20 cellular contexts compared by ENCODE assay signal in the genomic region with DNA sequence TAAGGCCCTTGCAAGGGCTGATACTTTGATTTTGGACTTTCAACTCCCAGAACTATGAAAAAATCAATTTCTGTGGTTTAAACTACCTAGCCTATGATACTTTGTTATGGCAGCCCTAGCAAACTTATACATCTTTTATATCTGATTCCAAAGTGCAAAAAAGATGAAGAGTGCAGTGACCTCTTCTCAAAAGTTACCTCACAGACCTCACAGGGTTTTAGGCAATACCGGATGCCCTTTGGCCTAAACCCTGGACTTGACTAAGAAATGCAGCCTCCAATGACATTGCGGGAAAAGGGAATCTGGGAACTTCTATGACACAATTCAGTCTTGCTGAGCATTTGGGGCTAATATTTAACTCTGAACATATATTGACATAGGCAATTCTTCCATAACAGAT.
A peak's percentile ranks its signal among the peaks of the same experiment; 100 is the strongest.
DNase-seq lines count a peak whose midpoint lies in the region; ATAC-seq, FAIRE-seq and TF ChIP-seq lines count a peak whose summit lies in the region.
"Had no signal": no experiment of that assay in that cellular context is flagged by ENCODE, and none has a peak within 500 bp of the region (broad histone marks: within the 10 kb centered on the region; RNA-seq: fewer than 3 reads in every experiment).

No MANE protein-coding gene starts in this region.

- ATAC-seq in K562 (no peak; the same call in 2 of the 3 replicates), HG02973 (IDR thresholded peaks at IDR 0.05; ENCODE audit: unreplicated experiment) (no peak)
- ATAC-seq in stimulated activated naive CD8-positive, alpha-beta T cell treated with anti-CD3 and anti-CD28 coated beads, Interleukin-15, Interleukin-2, amounts not matched to agents 100 U/mL and 50 U/mL, for 24 hours, result no peak
- ATAC-seq: GM12878, GM23338 had no signal

- H3K9me3 ChIP-seq in K562 (replicated peaks; ENCODE audit: control insufficient read depth, insufficient read depth, low read depth, low read length), result no peaks in the 10 kb centered on the region
- H3K9me3 ChIP-seq in liver (ENCODE audit: control insufficient read depth in 4 of 4, low read length in 3 of 4), result peaks cover 0 to 8% (median 0%) of the 10 kb centered on the region in 4 donors

- peak; percentile 59 for FAIRE-seq in K562 (lab: Jason Lieb, UNC)
- FAIRE-seq: A204.1, GM12878, GM19239, H54 had no signal

- TF ChIP-seq POLR2A in K562 (conservative IDR thresholded peaks at IDR 0.05), result no peak

- H2AFZ ChIP-seq in K562 (ENCODE audit: low read depth, low read length), result no peak overlapping the region
- H2AFZ ChIP-seq: GM23338 had no signal

- no peaks in the 10 kb centered on the region for H3K9me1 ChIP-seq in K562 (ENCODE audit: control insufficient read depth, insufficient read depth, low read length)

- H3K4me2 ChIP-seq in K562 (ENCODE audit: insufficient read depth, low read length), result no peak overlapping the region
- H3K4me2 ChIP-seq: GM23338, KMS-11 had no signal

- no peak for TF ChIP-seq EP300 in K562 (IDR thresholded peaks at IDR 0.05; ENCODE audit: low read length)

- H4K20me1 ChIP-seq in K562 (replicated peaks; ENCODE audit: control insufficient read depth, insufficient read depth, low read length), result no peaks in the 10 kb centered on the region

- no peaks in the 10 kb centered on the region for H3K79me2 ChIP-seq in K562 (ENCODE audit: control insufficient read depth, insufficient read depth, low read length)

- intact Hi-C loops in K562 (cut with micrococcal nuclease), result no loop called here

- in situ Hi-C loops in K562 (cut with MboI), result no loop called here

- CTCF ChIA-PET in K562 (lab: Yijun Ruan, JAX; ENCODE audit: low intra/inter-chr PET ratio), result interaction anchor here (1.3 kb wide), 1 partner anchor 8 kb away, joined by 3 read pairs; no protein-coding TSS in a partner anchor

- H3K27me3 ChIP-seq in K562 (ENCODE audit: control insufficient read depth in 2 of 2, insufficient read depth in 2 of 2, low read length in 2 of 2) (no peaks in the 10 kb centered on the region), liver (ENCODE audit: control insufficient read depth in 4 of 4, insufficient read depth in 4 of 4, low read length in 3 of 4) (no peaks in the 10 kb centered on the region)

- H3K27ac ChIP-seq in K562 (ENCODE audit: extremely low read depth, low read depth, low read length) (peak overlapping the region; percentile 19; the same call in 1 of the 3 replicates), liver (ENCODE audit: low read depth in 1 of 2, low read length in 2 of 2) (peak overlapping the region in 1 of 2 donors; percentile 16)
- H3K27ac ChIP-seq: C4-2B, HL-60, KMS-11 had no signal

- H3K9ac ChIP-seq in K562 (ENCODE audit: insufficient read depth in 1 of 2, low read depth in 2 of 2, low read length in 2 of 2) (no peak overlapping the region), liver (ENCODE audit: low read depth in 1 of 2, low read length in 2 of 2) (no peak overlapping the region)
- H3K9ac ChIP-seq: KMS-11 had no signal

- no TSS peak for BruUV-seq in K562 (replicated peaks; lab: Mats Ljungman, UMichigan)

- POLR2A ChIA-PET in K562 (lab: Yijun Ruan, JAX), result no interaction called here

- TF ChIP-seq CTCF in K562 (IDR thresholded peaks at IDR 0.05 in 2 of 3, conservative IDR thresholded peaks at IDR 0.05 in 1 of 3; ENCODE audit: insufficient read depth in 2 of 3, low read depth in 1 of 3, low read length in 3 of 3) (no peak), liver (IDR thresholded peaks at IDR 0.05; ENCODE audit: low read depth, low read length, missing input control) (no peak)

- H3K4me3 ChIP-seq in K562 (no peak overlapping the region), liver (ENCODE audit: low read depth in 1 of 3, low read length in 3 of 3) (no peak overlapping the region)
- H3K4me3 ChIP-seq: GM12878, GM23338 had no signal

- TF ChIP-seq RAD21 in K562 (CRISPR knock-in tag; conservative IDR thresholded peaks at IDR 0.05 in 1 of 2, IDR thresholded peaks at IDR 0.05 in 1 of 2) (no peak), liver (IDR thresholded peaks at IDR 0.05) (peak; percentile 64 to 65)

- DNase-seq in HuH-7 (ENCODE audit: low spot score) (peak; percentile 60), K562 (ENCODE audit: extremely low read depth in 1 of 4, low spot score in 3 of 4) (no peak), NCI-H2196 treated with DMSO at 0.1 percent for 48 hours (lab: John Stamatoyannopoulos, UW; ENCODE audit: unreplicated experiment) (no peak)
- no peak for DNase-seq in stimulated activated naive CD8-positive, alpha-beta T cell treated with anti-CD3 and anti-CD28 coated beads, Interleukin-15, Interleukin-2, amounts not matched to agents 100 U/mL and 50 U/mL, for 24 hours
- DNase-seq: AML-193; CD4-positive, alpha-beta T cell; DMS153; DND-41; EL; HCEC 1CT had no signal

- WGBS in K562 (ENCODE audit: insufficient coverage, low coverage, missing lambda C conversion rate), result 59% methylated on average over 2 of the region's 2 CpGs
- 37% methylated on average over 2 of the region's 2 CpGs for WGBS in liver

- H3K36me3 ChIP-seq in K562 (ENCODE audit: control insufficient read depth, insufficient read depth, low read length), result no peaks in the 10 kb centered on the region
- H3K36me3 ChIP-seq in liver (ENCODE audit: control insufficient read depth in 4 of 4, insufficient read depth in 3 of 4, low read depth in 1 of 4, low read length in 3 of 4), result peaks cover 0 to 21% (median 19%) of the 10 kb centered on the region in 4 donors

- H3K4me1 ChIP-seq in K562 (replicated peaks in 1 of 2; ENCODE audit: control insufficient read depth in 2 of 2, insufficient read depth in 2 of 2, low read length in 2 of 2) (peaks cover 4 to 13% of the 10 kb centered on the region in 2 experiments; a peak in 3 of 5 replicates), liver (ENCODE audit: control insufficient read depth in 4 of 4, insufficient read depth in 4 of 4, low read length in 3 of 4) (peaks cover 5 to 26% (median 16%) of the 10 kb centered on the region in 4 donors)

TF ChIP-seq in K562, 482 proteins besides CTCF, POLR2A, EP300 and RAD21:
- TF ChIP-seq NR2C2 (CRISPR knock-in tag; IDR thresholded peaks at IDR 0.05), result no peak
- peak; percentile 28; the same call in 1 of the 2 replicates for TF ChIP-seq NR2C2 (tag; IDR thresholded peaks at IDR 0.05)
- TF ChIP-seq ETV1 (tag; conservative IDR thresholded peaks at IDR 0.05; ENCODE audit: low read depth), result peak; percentile 70
- TF ChIP-seq NR2C1 (IDR thresholded peaks at IDR 0.05), result no peak
- peak; percentile 54 for TF ChIP-seq NR2C1 (tag; IDR thresholded peaks at IDR 0.05)
- TF ChIP-seq SMAD3 (CRISPR knock-in tag; conservative IDR thresholded peaks at IDR 0.05), result no peak
- TF ChIP-seq TARDBP (IDR thresholded peaks at IDR 0.05), result no peak

TF ChIP-seq in liver, 16 proteins besides CTCF, POLR2A, EP300 and RAD21 (continues in another document):
- TF ChIP-seq, protein P1, sequence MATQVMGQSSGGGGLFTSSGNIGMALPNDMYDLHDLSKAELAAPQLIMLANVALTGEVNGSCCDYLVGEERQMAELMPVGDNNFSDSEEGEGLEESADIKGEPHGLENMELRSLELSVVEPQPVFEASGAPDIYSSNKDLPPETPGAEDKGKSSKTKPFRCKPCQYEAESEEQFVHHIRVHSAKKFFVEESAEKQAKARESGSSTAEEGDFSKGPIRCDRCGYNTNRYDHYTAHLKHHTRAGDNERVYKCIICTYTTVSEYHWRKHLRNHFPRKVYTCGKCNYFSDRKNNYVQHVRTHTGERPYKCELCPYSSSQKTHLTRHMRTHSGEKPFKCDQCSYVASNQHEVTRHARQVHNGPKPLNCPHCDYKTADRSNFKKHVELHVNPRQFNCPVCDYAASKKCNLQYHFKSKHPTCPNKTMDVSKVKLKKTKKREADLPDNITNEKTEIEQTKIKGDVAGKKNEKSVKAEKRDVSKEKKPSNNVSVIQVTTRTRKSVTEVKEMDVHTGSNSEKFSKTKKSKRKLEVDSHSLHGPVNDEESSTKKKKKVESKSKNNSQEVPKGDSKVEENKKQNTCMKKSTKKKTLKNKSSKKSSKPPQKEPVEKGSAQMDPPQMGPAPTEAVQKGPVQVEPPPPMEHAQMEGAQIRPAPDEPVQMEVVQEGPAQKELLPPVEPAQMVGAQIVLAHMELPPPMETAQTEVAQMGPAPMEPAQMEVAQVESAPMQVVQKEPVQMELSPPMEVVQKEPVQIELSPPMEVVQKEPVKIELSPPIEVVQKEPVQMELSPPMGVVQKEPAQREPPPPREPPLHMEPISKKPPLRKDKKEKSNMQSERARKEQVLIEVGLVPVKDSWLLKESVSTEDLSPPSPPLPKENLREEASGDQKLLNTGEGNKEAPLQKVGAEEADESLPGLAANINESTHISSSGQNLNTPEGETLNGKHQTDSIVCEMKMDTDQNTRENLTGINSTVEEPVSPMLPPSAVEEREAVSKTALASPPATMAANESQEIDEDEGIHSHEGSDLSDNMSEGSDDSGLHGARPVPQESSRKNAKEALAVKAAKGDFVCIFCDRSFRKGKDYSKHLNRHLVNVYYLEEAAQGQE (IDR thresholded peaks at IDR 0.05), result peak; percentile 87
- TF ChIP-seq GABPA (IDR thresholded peaks at IDR 0.05 in 1 of 2, conservative IDR thresholded peaks at IDR 0.05 in 1 of 2) (peak in 1 of 2 donors; percentile 62), JUND (IDR thresholded peaks at IDR 0.05) (peak; percentile 94 to 97), ZBTB33 (IDR thresholded peaks at IDR 0.05) (peak; percentile 96), TAF1 (conservative IDR thresholded peaks at IDR 0.05) (no peak), SP1 (IDR thresholded peaks at IDR 0.05) (peak; percentile 96), FOXA1 (IDR thresholded peaks at IDR 0.05) (peak; percentile 75), MAX (IDR thresholded peaks at IDR 0.05) (peak; percentile 91)
- TF ChIP-seq, protein P2, sequence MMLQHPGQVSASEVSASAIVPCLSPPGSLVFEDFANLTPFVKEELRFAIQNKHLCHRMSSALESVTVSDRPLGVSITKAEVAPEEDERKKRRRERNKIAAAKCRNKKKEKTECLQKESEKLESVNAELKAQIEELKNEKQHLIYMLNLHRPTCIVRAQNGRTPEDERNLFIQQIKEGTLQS (IDR thresholded peaks at IDR 0.05), result peak; percentile 89
